16 cellular contexts compared by ENCODE assay signal in the genomic region with DNA sequence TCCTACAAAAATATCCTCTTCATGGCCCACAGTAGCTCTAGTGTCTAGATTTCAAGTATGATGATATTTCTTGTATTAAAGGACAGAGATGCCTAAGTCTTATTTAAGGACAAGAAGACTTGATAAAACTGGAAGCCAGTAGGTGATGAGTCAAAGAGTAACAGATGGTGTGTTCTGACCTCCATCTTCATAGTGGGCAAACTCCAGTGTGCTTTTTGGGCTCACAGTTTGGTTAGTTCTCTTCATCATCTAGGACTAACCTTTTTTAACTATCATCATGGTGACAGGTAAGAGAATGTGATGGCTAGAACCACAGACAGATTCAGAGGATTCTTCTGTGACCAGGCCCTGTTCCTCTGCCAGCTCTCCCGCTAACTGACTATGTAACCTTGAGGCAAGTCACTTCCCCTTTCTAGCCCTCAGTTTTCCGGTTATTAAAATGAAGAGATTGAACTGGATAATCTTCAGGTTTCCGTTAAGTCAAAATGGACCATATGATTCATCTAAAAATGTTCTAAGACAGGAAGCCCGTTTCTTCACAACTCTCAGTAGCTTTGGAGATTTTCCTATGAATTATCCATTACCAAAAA.
DNase-seq lines count a peak whose midpoint lies in the region; ATAC-seq and TF ChIP-seq lines count a peak whose summit lies in the region.
"Had no signal": no experiment of that assay in that cellular context is flagged by ENCODE, and none has a peak within 500 bp of the region (broad histone marks: within the 10 kb centered on the region; RNA-seq: fewer than 3 reads in every experiment).

No MANE protein-coding gene starts in this region.

- CTCF ChIA-PET in SK-N-SH (lab: Yijun Ruan, JAX): no interaction called here

- TF ChIP-seq RAD21 in SK-N-SH (IDR thresholded peaks at IDR 0.05; ENCODE audit: low read length): no peak

- no peak overlapping the region for H3K27ac Mint-ChIP-seq in type B pancreatic cell
- H3K27ac Mint-ChIP-seq: effector memory CD8-positive, alpha-beta T cell had no signal

- H3K27ac ChIP-seq in neutrophil (peak overlapping the region; percentile 51), SK-N-SH (ENCODE audit: low read depth in 2 of 2, low read length in 1 of 2) (no peak overlapping the region; a peak in 1 of 4 replicates)
- H3K27ac ChIP-seq: upper lobe of left lung had no signal

- peak; percentile 11 for DNase-seq in SKM-1 (lab: John Stamatoyannopoulos, UW; ENCODE audit: unreplicated experiment)
- no peak for DNase-seq in activated effector memory CD4-positive, alpha-beta T cell treated with Interleukin-2 at 50 U/mL for 16 hours
- no peak for DNase-seq in SK-N-SH
- DNase-seq in type B pancreatic cell (ENCODE audit: extremely low spot score, unreplicated experiment): no peak
- DNase-seq in NCI-H345 treated with DMSO at 0.1 percent for 48 hours (lab: John Stamatoyannopoulos, UW; ENCODE audit: unreplicated experiment): no peak
- DNase-seq: effector memory CD8-positive, alpha-beta T cell; head of caudate nucleus; NCI-H446 treated with DMSO at 0.1 percent for 48 hours; SHP77 treated with DMSO at 0.1 percent for 48 hours; small intestine; upper lobe of left lung had no signal

- no peak overlapping the region for H3K9ac ChIP-seq in SK-N-SH

- no peak overlapping the region for H2AFZ ChIP-seq in SK-N-SH (ENCODE audit: low read depth)

- H3F3A ChIP-seq in SK-N-SH (replicated peaks; ENCODE audit: insufficient read depth): peaks cover 9% of the 10 kb centered on the region

- H3K27me3 ChIP-seq in neutrophil (no peaks in the 10 kb centered on the region), SK-N-SH (ENCODE audit: insufficient read depth) (no peaks in the 10 kb centered on the region)
- H3K27me3 ChIP-seq: upper lobe of left lung had no signal

- H3K4me1 ChIP-seq in neutrophil (ENCODE audit: control insufficient read depth in 1 of 2, insufficient read depth in 1 of 2, low read depth in 1 of 2, low read length in 1 of 2) (peaks cover 7 to 10% of the 10 kb centered on the region in 2 experiments), SK-N-SH (ENCODE audit: control insufficient read depth in 1 of 2, insufficient read depth in 2 of 2, low read depth in 1 of 2, low read length in 1 of 2) (no peaks in the 10 kb centered on the region)
- H3K4me1 ChIP-seq: upper lobe of left lung had no signal

- no peaks in the 10 kb centered on the region for H3K9me3 Mint-ChIP-seq in type B pancreatic cell
- H3K9me3 Mint-ChIP-seq: effector memory CD8-positive, alpha-beta T cell had no signal

- 56% methylated on average over 4 of the region's 4 CpGs for WGBS in SK-N-SH (ENCODE audit: low lambda C conversion rate)

- no peak overlapping the region for H3K4me3 Mint-ChIP-seq in type B pancreatic cell
- H3K4me3 Mint-ChIP-seq: effector memory CD8-positive, alpha-beta T cell; neural crest cell had no signal

- ATAC-seq in GM19351 (IDR thresholded peaks at IDR 0.05; ENCODE audit: unreplicated experiment): peak; percentile 56
- ATAC-seq in HG03139 (IDR thresholded peaks at IDR 0.05; ENCODE audit: unreplicated experiment): peak; percentile 90
- ATAC-seq: effector memory CD8-positive, alpha-beta T cell; HCT116 had no signal

- H3K4me2 ChIP-seq in SK-N-SH: no peak overlapping the region

- no peak overlapping the region for H3K4me3 ChIP-seq in neutrophil (ENCODE audit: low read depth in 1 of 2, low read length in 1 of 2)
- H3K4me3 ChIP-seq in SK-N-SH (ENCODE audit: low read depth in 2 of 2, low read length in 1 of 2): no peak overlapping the region
- H3K4me3 ChIP-seq: upper lobe of left lung had no signal

- TF ChIP-seq CTCF in neutrophil (IDR thresholded peaks at IDR 0.05) (no peak), SK-N-SH (IDR thresholded peaks at IDR 0.05) (no peak), type B pancreatic cell (conservative IDR thresholded peaks at IDR 0.05) (no peak)

- no peaks in the 10 kb centered on the region for H3K27me3 Mint-ChIP-seq in type B pancreatic cell

- no peaks in the 10 kb centered on the region for H4K20me1 ChIP-seq in SK-N-SH (ENCODE audit: insufficient read depth)

- H3K9me2 ChIP-seq in SK-N-SH: no peaks in the 10 kb centered on the region

- TF ChIP-seq EP300 in SK-N-SH (IDR thresholded peaks at IDR 0.05; ENCODE audit: borderline replicate concordance in 1 of 2, low read depth in 1 of 2, low read length in 1 of 2): no peak

- POLR2A ChIA-PET in SK-N-SH (lab: Yijun Ruan, JAX): no interaction called here

- H3K36me3 ChIP-seq in neutrophil (no peaks in the 10 kb centered on the region), SK-N-SH (replicated peaks in 1 of 2; ENCODE audit: control insufficient read depth in 1 of 2, insufficient read depth in 2 of 2, low read length in 1 of 2) (peaks cover 26 to 67% of the 10 kb centered on the region in 2 experiments)
- H3K36me3 ChIP-seq: upper lobe of left lung had no signal

- H3K9me3 ChIP-seq in neutrophil: no peaks in the 10 kb centered on the region
- H3K9me3 ChIP-seq in SK-N-SH: no peaks in the 10 kb centered on the region; the same call in 1 of the 2 replicates
- H3K9me3 ChIP-seq: upper lobe of left lung had no signal

- no peaks in the 10 kb centered on the region for H3K79me2 ChIP-seq in SK-N-SH (ENCODE audit: insufficient read depth)

- H3K4me1 Mint-ChIP-seq in type B pancreatic cell (ENCODE audit: unreplicated experiment): no peaks in the 10 kb centered on the region
- H3K4me1 Mint-ChIP-seq: neural crest cell had no signal

- H3K36me3 Mint-ChIP-seq in type B pancreatic cell: peaks cover 7% of the 10 kb centered on the region

TF ChIP-seq in SK-N-SH, 30 proteins besides CTCF, POLR2A, EP300 and RAD21:
- TF ChIP-seq, protein P1, sequence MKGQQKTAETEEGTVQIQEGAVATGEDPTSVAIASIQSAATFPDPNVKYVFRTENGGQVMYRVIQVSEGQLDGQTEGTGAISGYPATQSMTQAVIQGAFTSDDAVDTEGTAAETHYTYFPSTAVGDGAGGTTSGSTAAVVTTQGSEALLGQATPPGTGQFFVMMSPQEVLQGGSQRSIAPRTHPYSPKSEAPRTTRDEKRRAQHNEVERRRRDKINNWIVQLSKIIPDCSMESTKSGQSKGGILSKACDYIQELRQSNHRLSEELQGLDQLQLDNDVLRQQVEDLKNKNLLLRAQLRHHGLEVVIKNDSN (IDR thresholded peaks at IDR 0.05; ENCODE audit: borderline replicate concordance, low read depth): no peak
